15 cellular contexts compared by ENCODE assay signal in the genomic region with DNA sequence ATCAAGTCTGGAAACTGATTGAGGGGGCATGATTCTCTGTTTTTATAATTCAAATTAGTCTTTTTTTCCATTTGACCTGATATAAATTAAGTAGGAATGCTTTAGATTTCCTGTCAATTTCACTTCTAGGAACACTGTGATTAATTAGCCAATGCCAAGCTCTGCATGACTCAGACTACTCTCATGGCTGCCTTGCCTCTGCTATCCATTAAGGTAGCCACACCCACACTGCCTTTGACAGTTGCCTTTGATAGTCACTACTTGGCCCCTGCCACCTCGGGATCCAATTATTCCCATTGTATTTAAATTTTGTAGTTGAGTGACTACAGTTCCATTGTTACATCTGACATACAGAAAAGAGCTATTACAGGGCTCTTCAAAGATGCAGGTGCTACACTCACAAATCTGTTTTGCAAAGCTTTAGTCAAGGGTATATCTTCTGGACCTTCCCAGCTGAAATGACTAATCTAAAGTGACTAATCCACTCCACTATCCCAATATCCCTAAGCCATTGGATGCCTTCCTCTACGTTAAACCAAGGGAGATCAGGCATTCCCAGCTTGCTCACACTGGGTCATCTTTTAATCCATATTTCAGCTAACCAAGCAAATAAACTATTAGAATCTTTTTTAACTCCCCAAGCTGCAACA.
"Had no signal": no experiment of that assay in that cellular context is flagged by ENCODE, and none has a peak within 500 bp of the region (broad histone marks: within the 10 kb centered on the region; RNA-seq: fewer than 3 reads in every experiment).

No MANE protein-coding gene starts in this region.

- H3K9me3 ChIP-seq: gastrocnemius medialis, left ventricle myocardium inferior, ovary, stomach had no signal

- H3K27me3 Mint-ChIP-seq: T-helper 17 cell had no signal

- ATAC-seq: gastrocnemius medialis, T-helper 17 cell had no signal

- DNase-seq: activated CD4-positive, alpha-beta T cell treated with anti-CD3 and anti-CD28 coated beads, Interleukin-2, amount 50 U/mL, for 1 hour; activated naive CD4-positive, alpha-beta T cell treated with anti-CD3 and anti-CD28 coated beads, Interleukin-2, amount 50 U/mL, for 16 hours; activated T-cell treated with anti-CD3 and anti-CD28 coated beads for 4 hours; amniotic stem cell; brain microvascular endothelial cell; gastrocnemius medialis; left ventricle myocardium inferior; ovary; stomach; T-helper 17 cell had no signal

- H3K4me1 ChIP-seq: gastrocnemius medialis, left ventricle myocardium inferior, neural progenitor cell, stomach had no signal

- H3K4me3 ChIP-seq: gastrocnemius medialis, left ventricle myocardium inferior, neural progenitor cell, ovary, stomach had no signal

- FAIRE-seq: keratinocyte, urothelium cell line had no signal

- H3K36me3 ChIP-seq: brain microvascular endothelial cell, gastrocnemius medialis, left ventricle myocardium inferior, neural progenitor cell, ovary, stomach had no signal

- H3K4me3 Mint-ChIP-seq: mesothelial cell of epicardium, neural progenitor cell, T-helper 17 cell had no signal

- H3K27ac Mint-ChIP-seq: activated T-helper 2 cell treated with anti-CD3 and anti-CD28 coated beads, Interferon-gamma antibody, Interleukin-2, Interleukin-4, amounts not matched to agents 10 μg/mL and 5 μg/mL and 100 μg/mL, durations not matched to agents 14 hours and 24 hours and 36 hours; mesothelial cell of epicardium; neural progenitor cell; T-helper 17 cell had no signal

- H3K4me1 Mint-ChIP-seq: mesothelial cell of epicardium, neural progenitor cell, T-helper 17 cell had no signal

- H3K36me3 Mint-ChIP-seq: mesothelial cell of epicardium, neural progenitor cell had no signal

- H3K27me3 ChIP-seq: brain microvascular endothelial cell, gastrocnemius medialis, neural progenitor cell, ovary, stomach had no signal

- H3K27ac ChIP-seq: brain microvascular endothelial cell, gastrocnemius medialis, left ventricle myocardium inferior, neural progenitor cell, ovary, stomach had no signal
